1 cellular context compared by ENCODE assay signal in the genomic region with DNA sequence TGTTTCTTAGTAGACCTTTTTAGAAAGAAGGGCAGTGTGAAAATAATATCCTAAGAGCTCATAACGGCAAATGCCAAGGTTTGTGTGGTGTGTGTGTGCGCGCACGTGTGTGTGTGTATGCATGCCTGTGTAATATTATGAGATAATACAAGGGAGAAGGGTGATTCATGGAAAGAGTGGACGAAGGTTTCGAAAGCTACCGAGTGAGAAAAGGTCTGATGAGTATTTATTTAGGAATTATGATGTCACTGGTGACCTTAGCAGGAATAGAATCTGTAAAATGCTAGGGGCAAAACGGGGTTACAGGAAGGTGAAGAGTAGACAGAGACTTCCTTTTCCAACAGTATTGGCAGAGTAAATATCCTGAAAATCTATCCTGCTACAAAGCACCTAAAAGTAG.
TF ChIP-seq lines count a peak whose summit lies in the region.

No MANE protein-coding gene starts in this region.

TF ChIP-seq in liver, 16 proteins besides CTCF, POLR2A, EP300 and RAD21 (continued from another document):
- TF ChIP-seq, protein P1, sequence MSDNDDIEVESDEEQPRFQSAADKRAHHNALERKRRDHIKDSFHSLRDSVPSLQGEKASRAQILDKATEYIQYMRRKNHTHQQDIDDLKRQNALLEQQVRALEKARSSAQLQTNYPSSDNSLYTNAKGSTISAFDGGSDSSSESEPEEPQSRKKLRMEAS (IDR thresholded peaks at IDR 0.05) = no peak
- TF ChIP-seq HNF4G (IDR thresholded peaks at IDR 0.05) (no peak), RXRA (IDR thresholded peaks at IDR 0.05) (peak; percentile 28 to 55), FOXA1 (IDR thresholded peaks at IDR 0.05) (no peak), YY1 (IDR thresholded peaks at IDR 0.05) (no peak), EGR1 (IDR thresholded peaks at IDR 0.05; ENCODE audit: low read depth in 2 of 2) (no peak), FOXA2 (IDR thresholded peaks at IDR 0.05) (no peak)
- TF ChIP-seq, protein P2, sequence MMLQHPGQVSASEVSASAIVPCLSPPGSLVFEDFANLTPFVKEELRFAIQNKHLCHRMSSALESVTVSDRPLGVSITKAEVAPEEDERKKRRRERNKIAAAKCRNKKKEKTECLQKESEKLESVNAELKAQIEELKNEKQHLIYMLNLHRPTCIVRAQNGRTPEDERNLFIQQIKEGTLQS (IDR thresholded peaks at IDR 0.05) = no peak
